In the genomic region with DNA sequence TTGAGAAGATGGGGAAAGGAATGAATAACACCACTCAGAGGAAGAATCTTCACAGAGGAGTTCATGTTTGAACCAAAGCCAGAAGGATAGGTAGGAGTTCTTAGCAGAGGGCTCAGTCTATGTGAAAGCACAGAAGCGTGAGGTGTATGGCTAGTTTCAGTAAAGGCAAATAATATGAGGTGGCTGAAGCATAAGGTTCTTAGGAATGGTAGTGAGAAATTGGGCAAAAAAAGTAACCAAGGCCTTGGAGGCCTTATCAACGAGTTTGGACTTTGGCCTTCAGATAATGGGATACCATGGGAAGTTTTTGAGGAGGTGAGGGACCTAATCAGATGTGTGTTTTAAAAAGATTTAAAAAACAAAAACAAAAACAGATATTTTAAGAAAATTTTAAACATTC, we compare ENCODE assay signal across 23 cellular contexts. TPM values are rescaled to one million over a fixed set of nuclear protein-coding genes. Genes with fewer than 3 reads are reported as not detected.
DNase-seq lines count a peak whose midpoint lies in the region; ATAC-seq and FAIRE-seq lines count a peak whose summit lies in the region.
"Had no signal": no experiment of that assay in that cellular context is flagged by ENCODE, and none has a peak within 500 bp of the region (broad histone marks: within the 10 kb centered on the region; RNA-seq: fewer than 3 reads in every experiment).

No MANE protein-coding gene starts in this region.

- no peak for DNase-seq in activated CD4-positive, alpha-beta T cell treated with anti-CD3 and anti-CD28 coated beads for 36 hours
- no peak for DNase-seq in activated CD4-positive, alpha-beta T cell treated with anti-CD3 and anti-CD28 coated beads, Interleukin-2, amount 10 ng/mL, durations not matched to agents 24 days and 14 days
- DNase-seq in T-helper 17 cell (no peak), small intestine (peak; percentile 32)
- DNase-seq in activated CD8-positive, alpha-beta T cell treated with anti-CD3 and anti-CD28 coated beads, Interleukin-2, amount 10 ng/mL, durations not matched to agents 7 days and 5 days = no peak
- DNase-seq: AML-193; Caco-2; Calu3; CD4-positive, alpha-beta T cell; CD8-positive, alpha-beta T cell; DMS79 treated with DMSO at 0.1 percent for 48 hours; GF-D8 had no signal

- H3K4me1 Mint-ChIP-seq in activated CD4-positive, alpha-beta T cell treated with anti-CD3 and anti-CD28 coated beads for 36 hours = no peaks in the 10 kb centered on the region
- H3K4me1 Mint-ChIP-seq in activated CD4-positive, alpha-beta T cell treated with anti-CD3 and anti-CD28 coated beads, Interleukin-2, amount 10 ng/mL, durations not matched to agents 24 days and 14 days = peaks cover 3% of the 10 kb centered on the region
- peaks cover 7% of the 10 kb centered on the region for H3K4me1 Mint-ChIP-seq in T-helper 17 cell
- peaks cover 2% of the 10 kb centered on the region for H3K4me1 Mint-ChIP-seq in activated CD8-positive, alpha-beta T cell treated with anti-CD3 and anti-CD28 coated beads, Interleukin-2, amount 10 ng/mL, durations not matched to agents 7 days and 5 days (ENCODE audit: low read depth)
- H3K4me1 Mint-ChIP-seq: B cell had no signal

- no peak for ATAC-seq in activated CD4-positive, alpha-beta T cell treated with anti-CD3 and anti-CD28 coated beads for 36 hours
- no peak for ATAC-seq in T-helper 17 cell
- no peak for ATAC-seq in activated CD8-positive, alpha-beta T cell treated with anti-CD3 and anti-CD28 coated beads, Interleukin-2, amount 10 ng/mL, durations not matched to agents 7 days and 5 days
- ATAC-seq: A549; CD8-positive, alpha-beta T cell had no signal

- no peak overlapping the region for H3K4me3 ChIP-seq in small intestine (ENCODE audit: low read depth in 1 of 2, low read length in 2 of 2)
- H3K4me3 ChIP-seq: A549; BLaER1 treated with 17β-estradiol and CSF1 and Interleukin-3, amounts not matched to agents 10 nM and 100 nM had no signal

- H3K9me3 ChIP-seq in T-helper 17 cell (ENCODE audit: control insufficient read depth, low read length, poor library complexity, severe bottlenecking) = no peaks in the 10 kb centered on the region
- no peaks in the 10 kb centered on the region for H3K9me3 ChIP-seq in small intestine (ENCODE audit: control insufficient read depth, low read depth)
- H3K9me3 ChIP-seq: A549, Caco-2 had no signal

- no peak overlapping the region for H3K4me3 Mint-ChIP-seq in activated CD4-positive, alpha-beta T cell treated with anti-CD3 and anti-CD28 coated beads for 36 hours
- no peak overlapping the region for H3K4me3 Mint-ChIP-seq in activated CD4-positive, alpha-beta T cell treated with anti-CD3 and anti-CD28 coated beads, Interleukin-2, amount 10 ng/mL, durations not matched to agents 24 days and 14 days
- no peak overlapping the region for H3K4me3 Mint-ChIP-seq in T-helper 17 cell
- H3K4me3 Mint-ChIP-seq in activated CD8-positive, alpha-beta T cell treated with anti-CD3 and anti-CD28 coated beads, Interleukin-2, amount 10 ng/mL, durations not matched to agents 7 days and 5 days = no peak overlapping the region
- H3K4me3 Mint-ChIP-seq: B cell; CD4-positive, alpha-beta T cell; CD8-positive, alpha-beta T cell had no signal

- peaks cover 22% of the 10 kb centered on the region for H3K36me3 Mint-ChIP-seq in activated CD4-positive, alpha-beta T cell treated with anti-CD3 and anti-CD28 coated beads for 36 hours (ENCODE audit: low read depth)
- peaks cover 31% of the 10 kb centered on the region for H3K36me3 Mint-ChIP-seq in activated CD4-positive, alpha-beta T cell treated with anti-CD3 and anti-CD28 coated beads, Interleukin-2, amount 10 ng/mL, durations not matched to agents 24 days and 14 days (ENCODE audit: low read depth)
- H3K36me3 Mint-ChIP-seq in T-helper 17 cell (ENCODE audit: low read depth) = peaks cover 18% of the 10 kb centered on the region
- peaks cover 28% of the 10 kb centered on the region for H3K36me3 Mint-ChIP-seq in activated CD8-positive, alpha-beta T cell treated with anti-CD3 and anti-CD28 coated beads, Interleukin-2, amount 10 ng/mL, durations not matched to agents 7 days and 5 days (ENCODE audit: low read depth)

- no peak overlapping the region for H3K27ac ChIP-seq in small intestine (ENCODE audit: low read depth in 1 of 2, low read length in 1 of 2)
- H3K27ac ChIP-seq: 22Rv1; A549; BLaER1 treated with 17β-estradiol and CSF1 and Interleukin-3, amounts not matched to agents 10 nM and 100 nM; C4-2B had no signal

- intact Hi-C loops in activated CD4-positive, alpha-beta T cell treated with anti-CD3 and anti-CD28 coated beads for 36 hours (cut with DNase I, micrococcal nuclease) = no loop called here
- intact Hi-C loops in activated CD4-positive, alpha-beta T cell treated with anti-CD3 and anti-CD28 coated beads, Interleukin-2, amount 10 ng/mL, durations not matched to agents 24 days and 14 days (cut with micrococcal nuclease) = no loop called here

- no peaks in the 10 kb centered on the region for H3K27me3 Mint-ChIP-seq in activated CD4-positive, alpha-beta T cell treated with anti-CD3 and anti-CD28 coated beads for 36 hours
- H3K27me3 Mint-ChIP-seq in activated CD4-positive, alpha-beta T cell treated with anti-CD3 and anti-CD28 coated beads, Interleukin-2, amount 10 ng/mL, durations not matched to agents 24 days and 14 days = no peaks in the 10 kb centered on the region
- no peaks in the 10 kb centered on the region for H3K27me3 Mint-ChIP-seq in T-helper 17 cell
- no peaks in the 10 kb centered on the region for H3K27me3 Mint-ChIP-seq in activated CD8-positive, alpha-beta T cell treated with anti-CD3 and anti-CD28 coated beads, Interleukin-2, amount 10 ng/mL, durations not matched to agents 7 days and 5 days (ENCODE audit: low read depth)
- H3K27me3 Mint-ChIP-seq: B cell; CD4-positive, alpha-beta T cell had no signal

- CTCF ChIA-PET in activated CD4-positive, alpha-beta T cell treated with anti-CD3 and anti-CD28 coated beads for 36 hours (lab: Charles Lee) = interaction anchor here (0.6 kb wide), 1 partner anchor 400 kb away, joined by 4 read pairs; no protein-coding TSS in a partner anchor
- CTCF ChIA-PET in activated CD8-positive, alpha-beta T cell treated with anti-CD3 and anti-CD28 coated beads, Interleukin-2, amount 10 ng/mL, durations not matched to agents 7 days and 5 days (lab: Charles Lee) = no interaction called here

- no peaks in the 10 kb centered on the region for H3K4me1 ChIP-seq in small intestine (ENCODE audit: control insufficient read depth in 2 of 2, insufficient read depth in 1 of 2, low read depth in 1 of 2, low read length in 1 of 2)
- H3K4me1 ChIP-seq: A549, Caco-2 had no signal

- H3K9me3 Mint-ChIP-seq in activated CD4-positive, alpha-beta T cell treated with anti-CD3 and anti-CD28 coated beads for 36 hours (ENCODE audit: low read depth) = no peaks in the 10 kb centered on the region
- no peaks in the 10 kb centered on the region for H3K9me3 Mint-ChIP-seq in activated CD4-positive, alpha-beta T cell treated with anti-CD3 and anti-CD28 coated beads, Interleukin-2, amount 10 ng/mL, durations not matched to agents 24 days and 14 days
- no peaks in the 10 kb centered on the region for H3K9me3 Mint-ChIP-seq in activated CD8-positive, alpha-beta T cell treated with anti-CD3 and anti-CD28 coated beads, Interleukin-2, amount 10 ng/mL, durations not matched to agents 7 days and 5 days (ENCODE audit: insufficient read depth)
- H3K9me3 Mint-ChIP-seq: CD8-positive, alpha-beta T cell had no signal

- no peak for FAIRE-seq in small intestine (lab: Jason Lieb, UNC)
- FAIRE-seq: A549, D721Med, G401.6, GM12891, GM19239 had no signal

- no peaks in the 10 kb centered on the region for H3K36me3 ChIP-seq in small intestine (ENCODE audit: control insufficient read depth in 2 of 2, insufficient read depth in 2 of 2, low read length in 2 of 2)

- 29 to 85% (median 40%) methylated on average over 2 of the region's 2 CpGs for WGBS in small intestine, 3 donors

- POLR2A ChIA-PET in activated CD4-positive, alpha-beta T cell treated with anti-CD3 and anti-CD28 coated beads for 36 hours (lab: Charles Lee) = interaction anchor here (0.7 kb wide), 1 partner anchor 313 kb away, joined by 3 read pairs; no protein-coding TSS in a partner anchor
- POLR2A ChIA-PET in activated CD8-positive, alpha-beta T cell treated with anti-CD3 and anti-CD28 coated beads, Interleukin-2, amount 10 ng/mL, durations not matched to agents 7 days and 5 days (lab: Charles Lee) = no interaction called here

- no peaks in the 10 kb centered on the region for H3K27me3 ChIP-seq in small intestine (ENCODE audit: control insufficient read depth in 2 of 2, insufficient read depth in 2 of 2, low read length in 2 of 2)
- H3K27me3 ChIP-seq: BLaER1 treated with 17β-estradiol and CSF1 and Interleukin-3, amounts not matched to agents 10 nM and 100 nM had no signal

- H3K27ac Mint-ChIP-seq in activated CD4-positive, alpha-beta T cell treated with anti-CD3 and anti-CD28 coated beads for 36 hours = peak overlapping the region; percentile 19
- no peak overlapping the region for H3K27ac Mint-ChIP-seq in activated CD4-positive, alpha-beta T cell treated with anti-CD3 and anti-CD28 coated beads, Interleukin-2, amount 10 ng/mL, durations not matched to agents 24 days and 14 days
- peak overlapping the region; percentile 32 for H3K27ac Mint-ChIP-seq in T-helper 17 cell
- H3K27ac Mint-ChIP-seq in activated CD8-positive, alpha-beta T cell treated with anti-CD3 and anti-CD28 coated beads, Interleukin-2, amount 10 ng/mL, durations not matched to agents 7 days and 5 days = no peak overlapping the region
- H3K27ac Mint-ChIP-seq: B cell; CD4-positive, alpha-beta T cell; CD8-positive, alpha-beta T cell had no signal

RNA-seq across cellular contexts. Expression of a gene that starts 47.1 kb away (rescaled TPM):
- 10 to 100 TPM; 14.0 to 14.2 TPM for total RNA-seq in activated CD4-positive, alpha-beta T cell treated with anti-CD3 and anti-CD28 coated beads for 36 hours
- 10.0 and 11.6 TPM in 2 replicates for total RNA-seq in activated CD4-positive, alpha-beta T cell treated with anti-CD3 and anti-CD28 coated beads, Interleukin-2, amount 10 ng/mL, durations not matched to agents 24 days and 14 days
- 1 to 10 TPM; 4.5 to 4.7 TPM for total RNA-seq in T-helper 17 cell
- polyA plus RNA-seq in small intestine = 1 to 10 TPM; 1.3 to 2.4 (median 1.4) TPM
- total RNA-seq in activated CD8-positive, alpha-beta T cell treated with anti-CD3 and anti-CD28 coated beads, Interleukin-2, amount 10 ng/mL, durations not matched to agents 7 days and 5 days = 10 to 100 TPM; 11.6 to 12.0 TPM

RNA-seq across cellular contexts. Expression of a gene that starts 47.5 kb away (rescaled TPM):
- total RNA-seq in activated CD4-positive, alpha-beta T cell treated with anti-CD3 and anti-CD28 coated beads for 36 hours = 100 to 1,000 TPM in 1 of 2 experiments, 10 to 100 TPM in 1; 99.3 to 120 TPM
- 99.3 and 127 TPM in 2 replicates for total RNA-seq in activated CD4-positive, alpha-beta T cell treated with anti-CD3 and anti-CD28 coated beads, Interleukin-2, amount 10 ng/mL, durations not matched to agents 24 days and 14 days
- 100 to 1,000 TPM; 145 to 160 TPM for total RNA-seq in T-helper 17 cell
- polyA plus RNA-seq in small intestine = 100 to 1,000 TPM; 156 to 266 (median 158) TPM
- 100 to 1,000 TPM; 154 to 156 TPM for total RNA-seq in activated CD8-positive, alpha-beta T cell treated with anti-CD3 and anti-CD28 coated beads, Interleukin-2, amount 10 ng/mL, durations not matched to agents 7 days and 5 days

RNA-seq across cellular contexts. Expression of a gene that starts 52.3 kb away (rescaled TPM):
- total RNA-seq in activated CD4-positive, alpha-beta T cell treated with anti-CD3 and anti-CD28 coated beads for 36 hours = not detected
- total RNA-seq in activated CD4-positive, alpha-beta T cell treated with anti-CD3 and anti-CD28 coated beads, Interleukin-2, amount 10 ng/mL, durations not matched to agents 24 days and 14 days = not detected in 2 replicates
- not detected for total RNA-seq in T-helper 17 cell
- polyA plus RNA-seq in small intestine = under 1 TPM in 1 of 3 donors, not detected in 2; 0.07 TPM
- under 1 TPM in 1 of 2 experiments, not detected in 1; 0.16 TPM for total RNA-seq in activated CD8-positive, alpha-beta T cell treated with anti-CD3 and anti-CD28 coated beads, Interleukin-2, amount 10 ng/mL, durations not matched to agents 7 days and 5 days
- total RNA-seq: A172; B cell; Caco-2; Calu3; CD4-positive, alpha-beta T cell; CD8-positive, alpha-beta T cell had no signal
- polyA plus RNA-seq: A549, BJ had no signal

Comparison
In these comparisons a context has a peak if more than half of its experiments do, and no peak if none do; other contexts are left out.
1. H3K27ac Mint-ChIP-seq: peak in activated CD4-positive, alpha-beta T cell treated with anti-CD3 and anti-CD28 coated beads for 36 hours (single experiment) and T-helper 17 cell (single experiment); none in activated CD4-positive, alpha-beta T cell treated with anti-CD3 and anti-CD28 coated beads, Interleukin-2, amount 10 ng/mL, durations not matched to agents 24 days and 14 days (single experiment) and activated CD8-positive, alpha-beta T cell treated with anti-CD3 and anti-CD28 coated beads, Interleukin-2, amount 10 ng/mL, durations not matched to agents 7 days and 5 days (single experiment).